In the genomic region with DNA sequence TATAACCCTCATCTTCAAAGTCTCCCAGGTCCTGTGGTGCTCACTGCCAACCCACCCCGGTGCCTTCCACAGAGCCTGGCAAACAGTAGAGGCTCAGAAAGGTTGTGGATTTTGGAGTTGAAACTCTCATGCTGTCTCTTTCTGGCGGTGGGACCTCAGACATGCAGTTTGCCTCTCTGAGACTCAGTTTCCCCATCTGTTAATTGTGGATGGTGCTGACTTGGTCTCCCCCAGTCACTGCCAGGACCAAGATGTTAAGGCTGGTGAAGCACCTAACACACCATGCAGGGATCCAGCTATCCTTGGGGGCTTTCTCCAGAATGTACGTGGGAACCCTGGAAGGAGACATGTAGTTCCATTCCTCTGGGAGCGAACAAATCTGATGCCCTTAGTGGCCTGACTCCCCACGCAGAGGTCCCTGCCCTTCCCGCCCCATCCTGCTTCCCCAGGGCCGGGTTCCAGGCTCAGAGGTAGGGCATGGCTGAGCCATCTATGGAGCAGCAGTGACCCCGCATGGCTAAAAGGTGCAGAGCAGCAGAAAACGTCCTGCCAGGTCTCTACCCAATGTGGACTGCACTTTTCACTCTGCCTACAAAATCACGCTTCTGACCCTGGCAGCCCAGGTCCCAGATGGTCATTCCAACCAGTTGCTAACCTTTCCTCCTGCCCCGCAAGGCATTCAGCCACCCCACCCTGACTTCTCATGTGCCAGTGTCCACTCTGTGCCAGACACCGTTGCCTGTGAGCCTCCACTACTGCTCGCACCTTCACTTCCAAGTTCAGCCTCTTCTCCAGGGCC, we compare ENCODE assay signal across 8 cellular contexts. TPM values are rescaled to one million over a fixed set of nuclear protein-coding genes. Genes with fewer than 3 reads are reported as not detected.
DNase-seq lines count a peak whose midpoint lies in the region; ATAC-seq and TF ChIP-seq lines count a peak whose summit lies in the region.

No MANE protein-coding gene starts in this region.

- H3K9me3 ChIP-seq in SJSA1 (replicated peaks) (no peaks in the 10 kb centered on the region), prostate gland (no peaks in the 10 kb centered on the region)

- H3K4me3 ChIP-seq in LNCaP clone FGC (ENCODE audit: low read depth, low read length) (no peak overlapping the region), SJSA1 (no peak overlapping the region), prostate gland (no peak overlapping the region)

- H3K27ac Mint-ChIP-seq in glutamatergic neuron (ENCODE audit: unreplicated experiment) = no peak overlapping the region

- H3K4me1 Mint-ChIP-seq in glutamatergic neuron (ENCODE audit: low read depth, unreplicated experiment) = peaks cover under 1% of the 10 kb centered on the region

- peak; percentile 66 for ATAC-seq in GM21423 (IDR thresholded peaks at IDR 0.05; ENCODE audit: unreplicated experiment)
- no peak for ATAC-seq in HG03025 (IDR thresholded peaks at IDR 0.05; ENCODE audit: low FRiP score, unreplicated experiment)

- no peaks in the 10 kb centered on the region for H3K36me3 ChIP-seq in SJSA1
- H3K36me3 ChIP-seq in prostate gland = no peaks in the 10 kb centered on the region

- no peaks in the 10 kb centered on the region for H3K27me3 ChIP-seq in SJSA1 (replicated peaks)
- H3K27me3 ChIP-seq in prostate gland (replicated peaks; ENCODE audit: insufficient read depth) = no peaks in the 10 kb centered on the region

- WGBS in prostate gland = 35% methylated on average over 11 of the region's 13 CpGs

- DNase-seq in COR-L47 (lab: John Stamatoyannopoulos, UW) (peak; percentile 41), LNCaP clone FGC (ENCODE audit: low read depth) (no peak), SJSA1 (ENCODE audit: low read depth in 1 of 2, low spot score in 2 of 2) (peak; percentile 46 to 65), glutamatergic neuron (peak; percentile 87), prostate gland (ENCODE audit: low spot score) (peak; percentile 51)
- peak; percentile 72 for DNase-seq in activated naive CD4-positive, alpha-beta T cell treated with Interleukin-2 at 50 U/mL for 16 hours

- intact Hi-C loops in prostate gland (cut with DNase I) = loop anchor here (10.0 kb wide), 1 partner anchor 946 kb away; no protein-coding TSS in a partner anchor

- H3K36me3 Mint-ChIP-seq in glutamatergic neuron (ENCODE audit: unreplicated experiment) = no peaks in the 10 kb centered on the region

- peaks cover 2% of the 10 kb centered on the region for H3K27me3 Mint-ChIP-seq in glutamatergic neuron (ENCODE audit: unreplicated experiment)

- H3K4me1 ChIP-seq in SJSA1 (replicated peaks) (peaks cover 6% of the 10 kb centered on the region), prostate gland (replicated peaks) (no peaks in the 10 kb centered on the region)

- H3K27ac ChIP-seq in SJSA1 (no peak overlapping the region), prostate gland (no peak overlapping the region)

- TF ChIP-seq POLR2A in prostate gland (IDR thresholded peaks at IDR 0.05) = no peak

- peak; percentile 97 for TF ChIP-seq CTCF in LNCaP clone FGC (IDR thresholded peaks at IDR 0.05; ENCODE audit: control insufficient read depth, extremely low read depth, insufficient read depth)
- peak; percentile 64 for TF ChIP-seq CTCF in glutamatergic neuron (IDR thresholded peaks at IDR 0.05; ENCODE audit: partially characterized antibody, unreplicated experiment)
- TF ChIP-seq CTCF in prostate gland (IDR thresholded peaks at IDR 0.05) = peak; percentile 57 to 84 (median 70)

- H3K9me3 Mint-ChIP-seq in glutamatergic neuron (ENCODE audit: unreplicated experiment) = no peaks in the 10 kb centered on the region

- no peak overlapping the region for H3K4me3 Mint-ChIP-seq in glutamatergic neuron (ENCODE audit: unreplicated experiment)

RNA-seq across cellular contexts. Expression of a gene that starts 9.2 kb away (rescaled TPM):
- not detected in 2 replicates for total RNA-seq in SJSA1 (2014; rRNA removed; shearing (Covaris generic))
- not detected for total RNA-seq in glutamatergic neuron (ENCODE audit: unreplicated experiment)
- 10 to 100 TPM; 18.0 to 30.4 TPM for total RNA-seq in prostate gland

RNA-seq across cellular contexts. Expression of a gene that starts 46.0 kb away (rescaled TPM):
- 2.6 and 4.6 TPM in 2 replicates for total RNA-seq in SJSA1 (2014; rRNA removed; shearing (Covaris generic))
- total RNA-seq in glutamatergic neuron (ENCODE audit: unreplicated experiment) (4.2 TPM), prostate gland (10 to 100 TPM; 12.0 to 12.2 TPM)

Comparison
In these comparisons a context has a peak if more than half of its experiments do, and no peak if none do; other contexts are left out.
1. RNA of a gene that starts 9.2 kb away (total RNA-seq): 18.0 to 30.4 TPM in prostate gland; not detected in SJSA1 and not detected in glutamatergic neuron (single experiment); every median in the first group is over 10 times any median in the second.
2. Peak in every context shown above with its lines, with median percentiles within 50 percentile points of each other: CTCF ChIP-seq.